In the genomic region with DNA sequence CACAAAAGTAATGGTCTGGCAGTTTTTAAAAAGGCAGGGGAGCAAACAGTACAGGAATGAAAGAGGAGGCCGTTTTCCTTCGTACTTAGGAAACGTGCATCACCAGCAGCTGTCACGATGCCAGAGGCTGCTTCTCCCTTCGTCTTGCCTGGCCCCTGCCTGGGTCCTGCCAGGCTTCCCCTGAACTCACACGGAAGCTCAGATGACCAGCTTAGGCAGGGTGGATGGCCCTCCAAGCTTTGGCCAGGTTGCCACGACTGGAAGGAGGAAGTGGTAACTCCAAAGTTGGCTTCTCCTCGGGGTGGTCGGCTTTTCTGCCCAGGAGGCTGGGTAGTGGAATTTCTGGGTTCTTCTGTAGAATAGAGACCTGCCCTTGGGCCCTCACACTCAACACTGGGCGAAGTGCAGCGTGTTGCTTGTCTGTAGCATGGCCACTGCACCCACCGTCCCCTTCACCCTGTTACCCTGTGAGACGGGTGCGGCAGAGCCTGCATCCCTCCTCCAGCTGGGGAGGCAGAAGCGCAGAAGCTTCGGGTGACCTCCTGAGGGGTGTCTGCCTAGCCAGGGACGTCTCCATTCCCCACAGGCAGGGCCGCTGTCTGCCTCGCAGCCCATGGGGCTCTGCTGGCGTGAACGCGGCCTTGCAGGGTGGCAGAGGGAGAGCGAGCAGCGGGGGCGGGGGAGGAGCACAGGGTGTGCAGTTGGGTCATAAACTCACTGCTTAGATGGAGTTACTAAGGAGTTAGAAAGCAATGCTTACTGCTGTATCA, we compare ENCODE assay signal across 30 cellular contexts. TPM values are rescaled to one million over a fixed set of nuclear protein-coding genes. Genes with fewer than 3 reads are reported as not detected.
"Had no signal": no experiment of that assay in that cellular context is flagged by ENCODE, and none has a peak within 500 bp of the region (broad histone marks: within the 10 kb centered on the region; RNA-seq: fewer than 3 reads in every experiment).

No MANE protein-coding gene starts in this region.

- H3K4me3 ChIP-seq: breast epithelium, heart right ventricle, left lung, ovary, psoas muscle, right atrium auricular region, stomach, suprapubic skin, tibial nerve, uterus had no signal

- ATAC-seq: left lung; naive thymus-derived CD8-positive, alpha-beta T cell; psoas muscle; stimulated activated memory B cell treated with anti-CD40 and anti-IgM and Interleukin-4, amounts not matched to agents 10 μg/mL and 1 μg/mL and 100 μg/mL, for 72 hours; T-cell had no signal

- H3K9me3 Mint-ChIP-seq: central memory CD8-positive, alpha-beta T cell; mesothelial cell of epicardium; naive thymus-derived CD8-positive, alpha-beta T cell; stimulated activated memory B cell treated with anti-CD40 and anti-IgM and Interleukin-4, amounts not matched to agents 10 μg/mL and 1 μg/mL and 100 μg/mL, for 72 hours; T-cell had no signal

- H3K9me3 ChIP-seq: breast epithelium, heart right ventricle, left lung, ovary, psoas muscle, right atrium auricular region, stomach, suprapubic skin, tibial nerve, uterus had no signal

- H3K27me3 Mint-ChIP-seq: activated naive CD8-positive, alpha-beta T cell; central memory CD8-positive, alpha-beta T cell; naive thymus-derived CD8-positive, alpha-beta T cell; stimulated activated memory B cell treated with anti-CD40 and anti-IgM and Interleukin-4, amounts not matched to agents 10 μg/mL and 1 μg/mL and 100 μg/mL, for 72 hours; T-cell had no signal

- H3K27ac Mint-ChIP-seq: activated naive CD8-positive, alpha-beta T cell; mesothelial cell of epicardium; stimulated activated memory B cell treated with anti-CD40 and anti-IgM and Interleukin-4, amounts not matched to agents 10 μg/mL and 1 μg/mL and 100 μg/mL, for 72 hours had no signal

- H3K27ac ChIP-seq: breast epithelium, ovary, psoas muscle, right atrium auricular region, stomach, suprapubic skin, tibial nerve, uterus, WERI-Rb-1 had no signal

- H3K36me3 ChIP-seq: ovary, uterus had no signal

- DNase-seq: activated gamma-delta T cell treated with Interleukin-2 at 50 U/mL for 16 hours; activated T-cell treated with anti-CD3 and anti-CD28 coated beads, Interleukin-2, amount 50 U/mL, for 1 hour; amniotic stem cell; cortex of kidney; erythroblast; foreskin fibroblast; heart right ventricle; naive thymus-derived CD8-positive, alpha-beta T cell; ovary; psoas muscle; stimulated activated CD4-positive, alpha-beta T cell treated with anti-CD3 and anti-CD28 coated beads, Interleukin-1b, Interleukin-23, amount 100 ng/mL, for 48 hours; stomach; T-cell; uterus; WERI-Rb-1 had no signal

- H3K4me1 ChIP-seq: breast epithelium, psoas muscle, suprapubic skin, uterus had no signal

- H3K4me1 Mint-ChIP-seq: mesothelial cell of epicardium; stimulated activated memory B cell treated with anti-CD40 and anti-IgM and Interleukin-4, amounts not matched to agents 10 μg/mL and 1 μg/mL and 100 μg/mL, for 72 hours had no signal

- H3K4me3 Mint-ChIP-seq: activated naive CD8-positive, alpha-beta T cell; central memory CD8-positive, alpha-beta T cell; mesothelial cell of epicardium; stimulated activated memory B cell treated with anti-CD40 and anti-IgM and Interleukin-4, amounts not matched to agents 10 μg/mL and 1 μg/mL and 100 μg/mL, for 72 hours; T-cell had no signal

- FAIRE-seq: endometrium, TTC549 had no signal

- H3K27me3 ChIP-seq: breast epithelium, heart right ventricle, left lung, ovary, right atrium auricular region, stomach, suprapubic skin, tibial nerve, uterus had no signal

RNA-seq across cellular contexts. Expression of gene SPO11, which starts 43.2 kb away (rescaled TPM):
- total RNA-seq: breast epithelium; fibroblast of lung; heart right ventricle; kidney epithelial cell; left lung; lung microvascular endothelial cell; mesothelial cell of epicardium; naive thymus-derived CD8-positive, alpha-beta T cell; ovary; psoas muscle; right atrium auricular region; skeletal muscle tissue; stomach; suprapubic skin; T-cell; tibial nerve; uterus had no signal
- polyA plus RNA-seq: fibroblast of lung; heart right ventricle; naive thymus-derived CD8-positive, alpha-beta T cell; ovary; psoas muscle; stomach had no signal
